22 cellular contexts compared by ENCODE assay signal in the genomic region with DNA sequence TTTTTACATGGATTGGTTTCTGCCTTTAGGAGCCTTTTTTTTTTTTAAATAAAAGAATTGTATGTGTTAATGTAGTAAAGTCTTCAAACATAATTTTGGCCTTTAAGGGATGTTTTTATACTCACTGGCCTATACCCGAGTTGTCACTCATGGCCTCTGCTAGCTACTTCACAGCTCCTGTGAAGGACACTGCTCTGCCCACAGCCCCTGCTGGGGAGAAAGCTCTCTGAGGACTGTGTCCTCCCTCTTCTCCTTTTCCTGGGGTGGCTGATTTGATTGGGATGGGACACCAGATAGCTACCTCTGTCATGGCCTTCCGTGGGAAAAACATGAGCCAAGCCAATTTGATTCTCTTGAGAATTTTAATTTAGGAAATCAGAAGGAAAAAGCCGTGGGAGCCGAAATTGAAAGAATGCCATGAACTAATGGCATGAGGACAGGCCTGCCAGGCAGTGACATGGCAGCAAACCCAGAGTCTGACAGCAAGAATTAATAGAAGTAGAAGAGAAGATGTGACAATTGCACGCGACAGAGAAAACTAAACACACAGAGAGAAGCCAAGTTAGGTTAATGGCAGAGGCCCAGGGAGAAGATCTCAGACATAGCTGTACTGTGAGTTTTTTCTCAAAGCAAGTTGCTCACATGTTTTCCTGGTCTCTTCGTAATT.
DNase-seq lines count a peak whose midpoint lies in the region; ATAC-seq and TF ChIP-seq lines count a peak whose summit lies in the region.
"Had no signal": no experiment of that assay in that cellular context is flagged by ENCODE, and none has a peak within 500 bp of the region (broad histone marks: within the 10 kb centered on the region; RNA-seq: fewer than 3 reads in every experiment).

No MANE protein-coding gene starts in this region.

- H3K4me1 Mint-ChIP-seq in endodermal cell: peaks cover 39% of the 10 kb centered on the region
- peaks cover 10% of the 10 kb centered on the region for H3K4me1 Mint-ChIP-seq in activated CD4-positive, alpha-beta T cell treated with anti-CD3 and anti-CD28 coated beads for 36 hours

- H3K36me3 ChIP-seq in endodermal cell (ENCODE audit: control insufficient read depth, insufficient read depth, low read length): no peaks in the 10 kb centered on the region
- no peaks in the 10 kb centered on the region for H3K36me3 ChIP-seq in muscle layer of colon (ENCODE audit: insufficient read depth, low read length)
- H3K36me3 ChIP-seq in stomach smooth muscle (ENCODE audit: control insufficient read depth in 2 of 2, insufficient read depth in 2 of 2, low read length in 2 of 2): no peaks in the 10 kb centered on the region
- H3K36me3 ChIP-seq: lower lobe of right lung, ovary had no signal

- no peak overlapping the region for H3K4me3 Mint-ChIP-seq in endodermal cell
- no peak overlapping the region for H3K4me3 Mint-ChIP-seq in activated CD4-positive, alpha-beta T cell treated with anti-CD3 and anti-CD28 coated beads for 36 hours
- H3K4me3 Mint-ChIP-seq: activated naive CD8-positive, alpha-beta T cell treated with anti-CD3 and anti-CD28 coated beads, Interleukin-2, amount 50 U/mL, for 24 hours; CD8-positive, alpha-beta memory T cell; naive B cell; T-cell had no signal

- H3K9me3 ChIP-seq in endodermal cell (ENCODE audit: control insufficient read depth, low read length) (no peaks in the 10 kb centered on the region), muscle layer of colon (ENCODE audit: low read length) (no peaks in the 10 kb centered on the region), stomach smooth muscle (ENCODE audit: control insufficient read depth in 2 of 2, low read length in 2 of 2) (no peaks in the 10 kb centered on the region)
- H3K9me3 ChIP-seq: lower lobe of right lung, ovary had no signal

- H3K27ac Mint-ChIP-seq in endodermal cell: peak overlapping the region; percentile 4
- no peak overlapping the region for H3K27ac Mint-ChIP-seq in activated CD4-positive, alpha-beta T cell treated with anti-CD3 and anti-CD28 coated beads for 36 hours
- H3K27ac Mint-ChIP-seq: activated naive CD8-positive, alpha-beta T cell treated with anti-CD3 and anti-CD28 coated beads, Interleukin-2, amount 50 U/mL, for 24 hours; naive B cell; T-cell had no signal

- DNase-seq in GM03348 (ENCODE audit: low spot score) (peak; percentile 37), endodermal cell (no peak), A172 (ENCODE audit: low spot score) (no peak)
- no peak for DNase-seq in activated CD4-positive, alpha-beta T cell treated with anti-CD3 and anti-CD28 coated beads for 36 hours
- DNase-seq: activated CD4-positive, alpha-beta T cell treated with anti-CD3 and anti-CD28 coated beads for 48 hours; activated naive CD8-positive, alpha-beta T cell treated with anti-CD3 and anti-CD28 coated beads, Interleukin-2, amount 50 U/mL, for 24 hours; CD8-positive, alpha-beta memory T cell; DMS79; glutamatergic neuron; lower lobe of right lung; naive B cell; NCI-H1092 treated with DMSO at 0.1 percent for 48 hours; NCI-H2107; NCI-H526; ovary; stimulated activated CD4-positive, alpha-beta T cell treated with anti-CD3 and anti-CD28 coated beads, Interleukin-4, amount 100 ng/mL, for 1 hour; T-cell had no signal

- H3K27ac ChIP-seq in endodermal cell (ENCODE audit: low read depth, low read length): no peak overlapping the region
- peak overlapping the region; percentile 53 for H3K27ac ChIP-seq in muscle layer of colon (ENCODE audit: low read depth, low read length)
- H3K27ac ChIP-seq in stomach smooth muscle (ENCODE audit: low read length): peak overlapping the region; percentile 69
- H3K27ac ChIP-seq: lower lobe of right lung, ovary had no signal

- H3K27me3 ChIP-seq in endodermal cell (ENCODE audit: control insufficient read depth, insufficient read depth, low read length, poor library complexity, severe bottlenecking): no peaks in the 10 kb centered on the region
- H3K27me3 ChIP-seq in muscle layer of colon (ENCODE audit: control insufficient read depth in 1 of 2, insufficient read depth in 2 of 2, low read length in 2 of 2): no peaks in the 10 kb centered on the region
- no peaks in the 10 kb centered on the region for H3K27me3 ChIP-seq in stomach smooth muscle (ENCODE audit: control insufficient read depth in 1 of 2, insufficient read depth in 2 of 2, low read length in 2 of 2)
- H3K27me3 ChIP-seq: ovary had no signal

- CTCF ChIA-PET in activated CD4-positive, alpha-beta T cell treated with anti-CD3 and anti-CD28 coated beads for 36 hours (lab: Charles Lee): interaction anchor here (0.6 to 1.5 kb wide), 3 partner anchors 53 to 763 kb away, joined by 3 to 4 read pairs (median 3); no protein-coding TSS in a partner anchor

- no peak for TF ChIP-seq CTCF in endodermal cell (conservative IDR thresholded peaks at IDR 0.05)

- H3K4me3 ChIP-seq in endodermal cell (ENCODE audit: low read length) (no peak overlapping the region), muscle layer of colon (ENCODE audit: low read depth in 1 of 2, low read length in 2 of 2) (peak overlapping the region in 1 of 2 donors; percentile 26), stomach smooth muscle (ENCODE audit: low read length in 2 of 2) (peak overlapping the region; percentile 37 to 49)
- H3K4me3 ChIP-seq: lower lobe of right lung, ovary, smooth muscle cell had no signal

- 93 to 96% methylated on average over 6 to 7 of the region's 7 CpGs for WGBS in endodermal cell (ENCODE audit: insufficient coverage in 1 of 2, insufficient read length in 1 of 2), 2 experiments

- H3K36me3 Mint-ChIP-seq in endodermal cell (ENCODE audit: low read depth): no peaks in the 10 kb centered on the region
- no peaks in the 10 kb centered on the region for H3K36me3 Mint-ChIP-seq in activated CD4-positive, alpha-beta T cell treated with anti-CD3 and anti-CD28 coated beads for 36 hours (ENCODE audit: low read depth)
- H3K36me3 Mint-ChIP-seq: CD8-positive, alpha-beta memory T cell; naive B cell; T-cell had no signal

- H3K9ac ChIP-seq in endodermal cell (ENCODE audit: extremely low read depth, low read length, poor library complexity, severe bottlenecking): no peak overlapping the region
- H3K9ac ChIP-seq in muscle layer of colon (ENCODE audit: low read length): no peak overlapping the region
- peak overlapping the region; percentile 18 to 42 for H3K9ac ChIP-seq in stomach smooth muscle (ENCODE audit: low read length in 2 of 2)

- ATAC-seq in HG03432 (IDR thresholded peaks at IDR 0.05; ENCODE audit: unreplicated experiment) (no peak), GM21825 (IDR thresholded peaks at IDR 0.05; ENCODE audit: unreplicated experiment) (no peak)
- no peak for ATAC-seq in activated CD4-positive, alpha-beta T cell treated with anti-CD3 and anti-CD28 coated beads for 36 hours
- ATAC-seq: activated naive CD8-positive, alpha-beta T cell treated with anti-CD3 and anti-CD28 coated beads, Interleukin-2, amount 50 U/mL, for 24 hours; lower lobe of right lung; T-cell had no signal

- POLR2A ChIA-PET in activated CD4-positive, alpha-beta T cell treated with anti-CD3 and anti-CD28 coated beads for 36 hours (lab: Charles Lee): no interaction called here

- H3K9me3 Mint-ChIP-seq in endodermal cell: no peaks in the 10 kb centered on the region
- no peaks in the 10 kb centered on the region for H3K9me3 Mint-ChIP-seq in activated CD4-positive, alpha-beta T cell treated with anti-CD3 and anti-CD28 coated beads for 36 hours (ENCODE audit: low read depth)
- H3K9me3 Mint-ChIP-seq: activated naive CD8-positive, alpha-beta T cell treated with anti-CD3 and anti-CD28 coated beads, Interleukin-2, amount 50 U/mL, for 24 hours; CD8-positive, alpha-beta memory T cell; naive B cell; T-cell had no signal

- intact Hi-C loops in activated CD4-positive, alpha-beta T cell treated with anti-CD3 and anti-CD28 coated beads for 36 hours (cut with DNase I, micrococcal nuclease): no loop called here

- H3K27me3 Mint-ChIP-seq in endodermal cell (ENCODE audit: insufficient read depth): no peaks in the 10 kb centered on the region
- no peaks in the 10 kb centered on the region for H3K27me3 Mint-ChIP-seq in activated CD4-positive, alpha-beta T cell treated with anti-CD3 and anti-CD28 coated beads for 36 hours
- H3K27me3 Mint-ChIP-seq: activated naive CD8-positive, alpha-beta T cell treated with anti-CD3 and anti-CD28 coated beads, Interleukin-2, amount 50 U/mL, for 24 hours; CD8-positive, alpha-beta memory T cell; T-cell had no signal

- H3K4me1 ChIP-seq in endodermal cell (ENCODE audit: control insufficient read depth, insufficient read depth, low read length): peaks cover 14% of the 10 kb centered on the region
- peaks cover 78% of the 10 kb centered on the region for H3K4me1 ChIP-seq in muscle layer of colon (ENCODE audit: insufficient read depth, low read length)
- H3K4me1 ChIP-seq in stomach smooth muscle (ENCODE audit: control insufficient read depth, insufficient read depth, low read length): peaks cover 68% of the 10 kb centered on the region

Comparison
In these comparisons a context has a peak if more than half of its experiments do, and no peak if none do; other contexts are left out.
1. H3K9ac ChIP-seq: peak in stomach smooth muscle (2 of 2); none in endodermal cell (single experiment) and muscle layer of colon (single experiment).